In genomic region chr22:42924436-42924835, GRCh38 we compare ENCODE assay signal across 20 cellular contexts.
DNase-seq lines count a peak whose midpoint lies in the region; ATAC-seq and TF ChIP-seq lines count a peak whose summit lies in the region.
"Had no signal": no experiment of that assay in that cellular context is flagged by ENCODE, and none has a peak within 500 bp of the region (broad histone marks: within the 10 kb centered on the region; RNA-seq: fewer than 3 reads in every experiment).

No MANE protein-coding gene starts in this region.

- H3K27ac Mint-ChIP-seq in activated T-cell treated with anti-CD3 and anti-CD28 coated beads, Interleukin-2, amount 50 U/mL, for 24 hours, result peak overlapping the region; percentile 30
- peak overlapping the region; percentile 85 for H3K27ac Mint-ChIP-seq in memory B cell
- peak overlapping the region; percentile 22 for H3K27ac Mint-ChIP-seq in stimulated activated naive B cell treated with anti-CD40 and anti-IgM and Interleukin-4, amounts not matched to agents 10 μg/mL and 1 μg/mL and 100 μg/mL, for 72 hours

- no peaks in the 10 kb centered on the region for H3K27me3 Mint-ChIP-seq in activated T-cell treated with anti-CD3 and anti-CD28 coated beads, Interleukin-2, amount 50 U/mL, for 24 hours
- no peaks in the 10 kb centered on the region for H3K27me3 Mint-ChIP-seq in activated T-cell treated with anti-CD3 and anti-CD28 coated beads, Interleukin-2, amount 50 U/mL, for 4 hours (ENCODE audit: low read depth)
- H3K27me3 Mint-ChIP-seq in memory B cell, result no peaks in the 10 kb centered on the region
- H3K27me3 Mint-ChIP-seq in stimulated activated naive B cell treated with anti-CD40 and anti-IgM and Interleukin-4, amounts not matched to agents 10 μg/mL and 1 μg/mL and 100 μg/mL, for 72 hours, result no peaks in the 10 kb centered on the region

- H3K9me3 Mint-ChIP-seq in activated T-cell treated with anti-CD3 and anti-CD28 coated beads, Interleukin-2, amount 50 U/mL, for 24 hours, result no peaks in the 10 kb centered on the region
- H3K9me3 Mint-ChIP-seq in activated T-cell treated with anti-CD3 and anti-CD28 coated beads, Interleukin-2, amount 50 U/mL, for 4 hours, result no peaks in the 10 kb centered on the region
- no peaks in the 10 kb centered on the region for H3K9me3 Mint-ChIP-seq in memory B cell
- no peaks in the 10 kb centered on the region for H3K9me3 Mint-ChIP-seq in stimulated activated naive B cell treated with anti-CD40 and anti-IgM and Interleukin-4, amounts not matched to agents 10 μg/mL and 1 μg/mL and 100 μg/mL, for 72 hours

- peaks cover 56% of the 10 kb centered on the region for H3K4me1 Mint-ChIP-seq in activated T-cell treated with anti-CD3 and anti-CD28 coated beads, Interleukin-2, amount 50 U/mL, for 24 hours (ENCODE audit: low read depth)
- peaks cover 43% of the 10 kb centered on the region for H3K4me1 Mint-ChIP-seq in activated T-cell treated with anti-CD3 and anti-CD28 coated beads, Interleukin-2, amount 50 U/mL, for 4 hours (ENCODE audit: low read depth)
- H3K4me1 Mint-ChIP-seq in memory B cell, result peaks cover 39% of the 10 kb centered on the region
- peaks cover 48 to 86% of the 10 kb centered on the region in 2 donors for H3K4me1 Mint-ChIP-seq in stimulated activated naive B cell treated with anti-CD40 and anti-IgM and Interleukin-4, amounts not matched to agents 10 μg/mL and 1 μg/mL and 100 μg/mL, for 72 hours

- H3K4me3 Mint-ChIP-seq in activated T-cell treated with anti-CD3 and anti-CD28 coated beads, Interleukin-2, amount 50 U/mL, for 24 hours, result no peak overlapping the region
- no peak overlapping the region for H3K4me3 Mint-ChIP-seq in activated T-cell treated with anti-CD3 and anti-CD28 coated beads, Interleukin-2, amount 50 U/mL, for 4 hours
- H3K4me3 Mint-ChIP-seq in memory B cell, result peak overlapping the region; percentile 41
- peak overlapping the region in 1 of 2 donors; percentile 23 for H3K4me3 Mint-ChIP-seq in stimulated activated naive B cell treated with anti-CD40 and anti-IgM and Interleukin-4, amounts not matched to agents 10 μg/mL and 1 μg/mL and 100 μg/mL, for 72 hours

- DNase-seq in activated T-cell treated with anti-CD3 and anti-CD28 coated beads, Interleukin-2, amount 50 U/mL, for 24 hours, result no peak
- DNase-seq in activated T-cell treated with anti-CD3 and anti-CD28 coated beads, Interleukin-2, amount 50 U/mL, for 4 hours, result no peak
- DNase-seq in memory B cell (ENCODE audit: low spot score in 2 of 2) (no peak), iPS-NIHi11 (ENCODE audit: low spot score) (no peak), left lobe of liver (ENCODE audit: low spot score) (no peak), NCI-H1694 (lab: John Stamatoyannopoulos, UW) (no peak)
- no peak for DNase-seq in stimulated activated naive B cell treated with anti-CD40 and anti-IgM and Interleukin-4, amounts not matched to agents 10 μg/mL and 1 μg/mL and 100 μg/mL, for 72 hours
- DNase-seq: activated CD4-positive, alpha-beta T cell treated with anti-CD3 and anti-CD28 coated beads for 4 hours; activated gamma-delta T cell; amniotic stem cell; BE2C; caudate nucleus; gastrocnemius medialis; NCI-H1436 treated with DMSO at 0.1 percent for 48 hours; NCI-H2171 treated with DMSO at 0.1 percent for 48 hours; stimulated activated CD4-positive, alpha-beta T cell treated with anti-CD3 and anti-CD28 coated beads, Interleukin-4, amount 100 ng/mL, for 24 hours had no signal

- no peak for TF ChIP-seq CTCF in VCaP (conservative IDR thresholded peaks at IDR 0.05)

- peaks cover under 1% of the 10 kb centered on the region for H3K36me3 Mint-ChIP-seq in activated T-cell treated with anti-CD3 and anti-CD28 coated beads, Interleukin-2, amount 50 U/mL, for 24 hours (ENCODE audit: low read depth)
- no peaks in the 10 kb centered on the region for H3K36me3 Mint-ChIP-seq in activated T-cell treated with anti-CD3 and anti-CD28 coated beads, Interleukin-2, amount 50 U/mL, for 4 hours (ENCODE audit: insufficient read depth)
- peaks cover 3% of the 10 kb centered on the region for H3K36me3 Mint-ChIP-seq in memory B cell
- peaks cover 1 to 8% of the 10 kb centered on the region in 2 donors for H3K36me3 Mint-ChIP-seq in stimulated activated naive B cell treated with anti-CD40 and anti-IgM and Interleukin-4, amounts not matched to agents 10 μg/mL and 1 μg/mL and 100 μg/mL, for 72 hours

- no peak for ATAC-seq in activated T-cell treated with anti-CD3 and anti-CD28 coated beads, Interleukin-2, amount 50 U/mL, for 4 hours
- ATAC-seq in memory B cell (ENCODE audit: low read depth) (no peak), left lobe of liver (no peak)
- no peak for ATAC-seq in stimulated activated naive B cell treated with anti-CD40 and anti-IgM and Interleukin-4, amounts not matched to agents 10 μg/mL and 1 μg/mL and 100 μg/mL, for 72 hours (replicated peaks)
- ATAC-seq: esophagus mucosa, gastrocnemius medialis, Right ventricle myocardium inferior had no signal

- peak overlapping the region; percentile 95 for H3K27ac ChIP-seq in VCaP
- H3K27ac ChIP-seq: 22Rv1 had no signal

Comparison
In these comparisons a context has a peak if more than half of its experiments do, and no peak if none do; other contexts are left out.
1. H3K27ac Mint-ChIP-seq: peak in every context shown above with its lines; median percentile 85 in memory B cell; 30 in activated T-cell treated with anti-CD3 and anti-CD28 coated beads, Interleukin-2, amount 50 U/mL, for 24 hours; 22 in stimulated activated naive B cell treated with anti-CD40 and anti-IgM and Interleukin-4, amounts not matched to agents 10 μg/mL and 1 μg/mL and 100 μg/mL, for 72 hours.